ENCODE assay signal across 14 cellular contexts in the genomic region with DNA sequence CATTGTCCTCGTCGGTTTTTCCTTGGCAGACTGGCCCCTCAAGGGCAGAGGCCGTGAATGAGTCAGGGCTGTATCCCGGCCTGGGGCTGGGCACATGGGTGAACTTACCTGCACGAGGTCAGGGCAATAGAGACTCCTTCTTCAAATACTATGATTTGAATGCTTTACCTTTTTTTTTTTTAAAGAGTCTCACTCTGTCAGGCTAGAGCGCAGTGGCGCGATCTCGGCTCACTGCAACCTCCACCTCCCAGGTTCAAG. TPM values are rescaled to one million over a fixed set of nuclear protein-coding genes. Genes with fewer than 3 reads are reported as not detected.
A peak's percentile ranks its signal among the peaks of the same experiment; 100 is the strongest.
DNase-seq lines count a peak whose midpoint lies in the region; ATAC-seq, FAIRE-seq and TF ChIP-seq lines count a peak whose summit lies in the region.
"Had no signal": no experiment of that assay in that cellular context is flagged by ENCODE, and none has a peak within 500 bp of the region (broad histone marks: within the 10 kb centered on the region; RNA-seq: fewer than 3 reads in every experiment).

No MANE protein-coding gene starts in this region.

- no peak overlapping the region for H3K56ac ChIP-seq in H1 (replicated peaks; ENCODE audit: insufficient read length, low read depth, low read length)

- no peak for ATAC-seq in stimulated activated naive CD8-positive, alpha-beta T cell treated with anti-CD3 and anti-CD28 coated beads, Interleukin-15, Interleukin-2, amounts not matched to agents 100 U/mL and 50 U/mL, for 24 hours
- ATAC-seq in T-cell (replicated peaks in 1 of 4), result no peak
- ATAC-seq in left lung, result no peak

- no peak overlapping the region for H3K4me3 ChIP-seq in H1 (ENCODE audit: extremely low read depth in 1 of 4, insufficient read depth in 2 of 4, low read depth in 3 of 4, low read length in 4 of 4)
- H3K4me3 ChIP-seq in vagina, result no peak overlapping the region
- H3K4me3 ChIP-seq in left lung, result peak overlapping the region in 1 of 2 donors; percentile 70
- no peak overlapping the region for H3K4me3 ChIP-seq in small intestine (ENCODE audit: low read depth in 1 of 2, low read length in 2 of 2)
- H3K4me3 ChIP-seq: testis had no signal

- peaks cover 0 to 16% (median 3%) of the 10 kb centered on the region in 4 experiments; a peak in 6 of 7 replicates for H3K4me1 ChIP-seq in H1 (replicated peaks in 1 of 4; ENCODE audit: control insufficient read depth in 3 of 4, insufficient read depth in 4 of 4, low read length in 3 of 4)
- H3K4me1 ChIP-seq in vagina, result peaks cover 26% of the 10 kb centered on the region
- H3K4me1 ChIP-seq in left lung, result peaks cover 0 to 81% of the 10 kb centered on the region in 2 donors
- H3K4me1 ChIP-seq in small intestine (ENCODE audit: control insufficient read depth in 2 of 2, insufficient read depth in 1 of 2, low read depth in 1 of 2, low read length in 1 of 2), result no peaks in the 10 kb centered on the region
- H3K4me1 ChIP-seq: testis had no signal

- H3K14ac ChIP-seq in H1 (ENCODE audit: insufficient read length), result no peak overlapping the region

- H3K4ac ChIP-seq in H1 (replicated peaks; ENCODE audit: insufficient read length, low read depth, low read length), result no peak overlapping the region

- H3K23me2 ChIP-seq in H1 (ENCODE audit: low read depth, low read length), result no peaks in the 10 kb centered on the region

- H3K9me3 Mint-ChIP-seq in stimulated activated naive CD8-positive, alpha-beta T cell treated with anti-CD3 and anti-CD28 coated beads, Interleukin-15, Interleukin-2, amounts not matched to agents 100 ng/mL and 50 ng/mL, for 24 hours, result no peaks in the 10 kb centered on the region
- no peaks in the 10 kb centered on the region for H3K9me3 Mint-ChIP-seq in T-cell

- no peak for TF ChIP-seq CTCF in H1 (IDR thresholded peaks at IDR 0.05; ENCODE audit: control extremely low read depth in 1 of 3, insufficient read depth in 1 of 3, low read depth in 1 of 3, low read length in 3 of 3)
- no peak for TF ChIP-seq CTCF in vagina (IDR thresholded peaks at IDR 0.05)
- no peak for TF ChIP-seq CTCF in left lung (IDR thresholded peaks at IDR 0.05)

- H2AFZ ChIP-seq in H1 (ENCODE audit: low read length), result no peak overlapping the region

- H3K27ac ChIP-seq in H1 (ENCODE audit: low read depth, low read length), result no peak overlapping the region
- no peak overlapping the region for H3K27ac ChIP-seq in vagina
- no peak overlapping the region for H3K27ac ChIP-seq in left lung
- H3K27ac ChIP-seq in small intestine (ENCODE audit: low read depth in 1 of 2, low read length in 1 of 2), result no peak overlapping the region
- H3K27ac ChIP-seq: testis had no signal

- no peak overlapping the region for H2BK15ac ChIP-seq in H1 (ENCODE audit: low read length)

- no peaks in the 10 kb centered on the region for H3K36me3 ChIP-seq in H1 (ENCODE audit: control insufficient read depth in 2 of 4, insufficient read depth in 4 of 4, low read length in 3 of 4)
- H3K36me3 ChIP-seq in vagina, result no peaks in the 10 kb centered on the region
- H3K36me3 ChIP-seq in left lung, result peaks cover 0 to 39% of the 10 kb centered on the region in 2 donors
- no peaks in the 10 kb centered on the region for H3K36me3 ChIP-seq in small intestine (ENCODE audit: control insufficient read depth in 2 of 2, insufficient read depth in 2 of 2, low read length in 2 of 2)

- H2AK5ac ChIP-seq in H1 (ENCODE audit: low read depth, low read length), result no peak overlapping the region

- POLR2A ChIA-PET in T-cell (lab: Charles Lee), result interaction anchor here (0.7 to 0.9 kb wide), 3 partner anchors 9 to 10 kb away, joined by 3 to 6 read pairs (median 5); no protein-coding TSS in a partner anchor
- POLR2A ChIA-PET in H1 (lab: Charles Lee; ENCODE audit: partially characterized antibody), result interaction anchor here (2.2 kb wide), 1 partner anchor 25 kb away, joined by 5 read pairs; no protein-coding TSS in a partner anchor

- H3K4me2 ChIP-seq in H1 (ENCODE audit: insufficient read depth in 1 of 2, low read depth in 2 of 2, low read length in 2 of 2), result no peak overlapping the region

- H3K27me3 Mint-ChIP-seq in stimulated activated naive CD8-positive, alpha-beta T cell treated with anti-CD3 and anti-CD28 coated beads, Interleukin-15, Interleukin-2, amounts not matched to agents 100 ng/mL and 50 ng/mL, for 24 hours, result no peaks in the 10 kb centered on the region
- H3K27me3 Mint-ChIP-seq in T-cell, result no peaks in the 10 kb centered on the region

- H4K20me1 ChIP-seq in H1 (replicated peaks in 1 of 2; ENCODE audit: control insufficient read depth in 1 of 2, insufficient read depth in 2 of 2, low read length in 2 of 2), result no peaks in the 10 kb centered on the region

- no peak for TF ChIP-seq EP300 in H1 (IDR thresholded peaks at IDR 0.05; ENCODE audit: borderline replicate concordance in 1 of 2, low read depth in 2 of 2, low read length in 2 of 2)

- no peak overlapping the region for H3K23ac ChIP-seq in H1 (ENCODE audit: insufficient read length)

- no peak overlapping the region for H2BK5ac ChIP-seq in H1 (ENCODE audit: low read depth, low read length)

- no peak overlapping the region for H2BK120ac ChIP-seq in H1 (replicated peaks; ENCODE audit: low read depth, low read length)

- H3K4me3 Mint-ChIP-seq in stimulated activated naive CD8-positive, alpha-beta T cell treated with anti-CD3 and anti-CD28 coated beads, Interleukin-15, Interleukin-2, amounts not matched to agents 100 ng/mL and 50 ng/mL, for 24 hours, result peak overlapping the region; percentile 94
- peak overlapping the region; percentile 98 to 100 (median 99) for H3K4me3 Mint-ChIP-seq in T-cell

- no peak overlapping the region for H4K8ac ChIP-seq in H1 (ENCODE audit: extremely low read depth, insufficient read depth, low read length)

- WGBS in H1 (ENCODE audit: extremely low coverage in 1 of 2, insufficient coverage in 1 of 2, insufficient read length in 1 of 2, insufficient replicate concordance in 2 of 2, low coverage in 1 of 2, low lambda C conversion rate in 2 of 2, missing lambda C conversion rate in 1 of 2), 2 experiments, result 85% methylated on average over 9 of the region's 9 CpGs; no CpG with 5 or more reads in 1 of the 2 experiments
- WGBS in small intestine, 3 donors, result 55 to 66% (median 61%) methylated on average over 9 of the region's 9 CpGs

- H3K36me3 Mint-ChIP-seq in stimulated activated naive CD8-positive, alpha-beta T cell treated with anti-CD3 and anti-CD28 coated beads, Interleukin-15, Interleukin-2, amounts not matched to agents 100 ng/mL and 50 ng/mL, for 24 hours (ENCODE audit: low read depth), result peaks cover 51% of the 10 kb centered on the region
- H3K36me3 Mint-ChIP-seq in T-cell, result peaks cover 37% of the 10 kb centered on the region

- peak overlapping the region; percentile 75; the same call in 1 of the 2 replicates for H2BK12ac ChIP-seq in H1 (ENCODE audit: low read depth, low read length)

- H3K9ac ChIP-seq in H1 (replicated peaks in 1 of 4; ENCODE audit: extremely low read depth in 1 of 4, low read depth in 3 of 4, low read length in 3 of 4), result no peak overlapping the region

- H4K5ac ChIP-seq in H1 (ENCODE audit: insufficient read length, low read depth, low read length), result no peak overlapping the region

- no peak for TF ChIP-seq POLR2A in H1 (IDR thresholded peaks at IDR 0.05; ENCODE audit: control extremely low read depth in 1 of 2, low read depth in 2 of 2, low read length in 2 of 2)
- no peak for TF ChIP-seq POLR2A in vagina (IDR thresholded peaks at IDR 0.05)

- H3K4me1 Mint-ChIP-seq in stimulated activated naive CD8-positive, alpha-beta T cell treated with anti-CD3 and anti-CD28 coated beads, Interleukin-15, Interleukin-2, amounts not matched to agents 100 ng/mL and 50 ng/mL, for 24 hours (ENCODE audit: low read depth), result peaks cover 98% of the 10 kb centered on the region
- H3K4me1 Mint-ChIP-seq in T-cell, result peaks cover 79 to 96% (median 87%) of the 10 kb centered on the region in 3 donors

- FAIRE-seq in H1 (lab: Jason Lieb, UNC) (no peak), small intestine (lab: Jason Lieb, UNC) (no peak)

- H3K79me2 ChIP-seq in H1 (ENCODE audit: control insufficient read depth in 1 of 2, insufficient read depth in 2 of 2, low read length in 2 of 2), result no peaks in the 10 kb centered on the region

- CTCF ChIA-PET in T-cell (lab: Charles Lee) (interaction anchor here in 1 of 2 donors (0.8 to 1.1 kb wide), 2 partner anchors 9 to 34 kb away, joined by 3 to 7 read pairs; no protein-coding TSS in a partner anchor), H1 (lab: Charles Lee; ENCODE audit: partially characterized antibody) (interaction anchor here (1.3 to 55.1 kb wide), 3 partner anchors 12 to 167 kb away, joined by 5 to 1640 read pairs (median 1640); a partner anchor contains a TSS)

- H3K9me3 ChIP-seq in H1 (ENCODE audit: insufficient read depth in 2 of 2, low read depth in 1 of 2, low read length in 1 of 2) (no peaks in the 10 kb centered on the region), vagina (no peaks in the 10 kb centered on the region), left lung (no peaks in the 10 kb centered on the region), small intestine (ENCODE audit: control insufficient read depth, low read depth) (no peaks in the 10 kb centered on the region)
- H3K9me3 ChIP-seq: testis had no signal

- no peak for TF ChIP-seq RAD21 in H1 (IDR thresholded peaks at IDR 0.05 in 1 of 2, conservative IDR thresholded peaks at IDR 0.05 in 1 of 2; ENCODE audit: low read depth in 2 of 2, low read length in 2 of 2)

- no peaks in the 10 kb centered on the region for H3K27me3 ChIP-seq in H1 (replicated peaks in 1 of 4; ENCODE audit: control insufficient read depth in 3 of 4, extremely low read depth in 1 of 4, insufficient read depth in 3 of 4, low read length in 3 of 4)
- no peaks in the 10 kb centered on the region for H3K27me3 ChIP-seq in vagina
- peaks cover 0 to 5% of the 10 kb centered on the region in 2 donors for H3K27me3 ChIP-seq in left lung
- H3K27me3 ChIP-seq in small intestine (ENCODE audit: control insufficient read depth in 2 of 2, insufficient read depth in 2 of 2, low read length in 2 of 2), result no peaks in the 10 kb centered on the region
- H3K27me3 ChIP-seq: testis had no signal

- H3K79me1 ChIP-seq in H1 (ENCODE audit: low read depth, low read length), result no peaks in the 10 kb centered on the region

- 0 out of 2 replicates have a peak overlapping the region, but pooled peaks have one; percentile 72 for H2BK20ac ChIP-seq in H1 (ENCODE audit: low read length)

- no peak overlapping the region for H4K91ac ChIP-seq in H1 (replicated peaks; ENCODE audit: insufficient read length, low read length)

- intact Hi-C loops in vagina (cut with DNase I) (no loop called here), left lung (cut with DNase I) (no loop called here)

- H3K27ac Mint-ChIP-seq in stimulated activated naive CD8-positive, alpha-beta T cell treated with anti-CD3 and anti-CD28 coated beads, Interleukin-15, Interleukin-2, amounts not matched to agents 100 ng/mL and 50 ng/mL, for 24 hours, result peak overlapping the region; percentile 97
- peak overlapping the region; percentile 96 to 98 for H3K27ac Mint-ChIP-seq in T-cell

- DNase-seq in stimulated activated naive CD8-positive, alpha-beta T cell treated with anti-CD3 and anti-CD28 coated beads, Interleukin-15, Interleukin-2, amounts not matched to agents 100 U/mL and 50 U/mL, for 24 hours, result no peak
- DNase-seq in T-cell, result no peak
- no peak for DNase-seq in H1 (ENCODE audit: low read depth in 1 of 2, low spot score in 2 of 2)
- no peak for DNase-seq in vagina (ENCODE audit: extremely low spot score in 2 of 2)
- no peak for DNase-seq in left lung
- DNase-seq in cerebellar cortex (ENCODE audit: low spot score), result no peak
- no peak for DNase-seq in small intestine
- DNase-seq: central memory CD4-positive, alpha-beta T cell; NCI-H1105; NCI-H345; OCI-M1; testis had no signal

- H3K18ac ChIP-seq in H1 (ENCODE audit: extremely low read depth, low read length), result no peak overlapping the region

RNA-seq across cellular contexts. Expression of a gene that starts 5.0 kb away (rescaled TPM):
- total RNA-seq in T-cell (100 to 1,000 TPM; 529 to 586 (median 559) TPM), vagina (39.8 TPM), left lung (100 to 1,000 TPM; 185 to 513 TPM)
- 0.37 and 0.52 TPM in 2 replicates for total RNA-seq in H1 (2021; fragmentation: NEBNext Ultra II Directional; extraction: Animal tissue kit (Norgen Biotek cat#: 25700))
- polyA plus RNA-seq in H1 (2011; rRNA removed) (0.77 and 1.4 TPM in 2 replicates), small intestine (10 to 100 TPM; 10.5 to 58.1 (median 50.0) TPM)
- polyA plus RNA-seq in H1 (2011; cell fraction: cytosol; rRNA removed), result 0.83 TPM
- 0.46 TPM for polyA plus RNA-seq in H1 (2011; cell fraction: nucleus; rRNA removed)
- 0.39 to 0.60 TPM (median 0.52 TPM) in 3 of 4 replicates, not detected in the other for polyA plus RNA-seq in H1 (2012, experiment 1 of 2)
- polyA plus RNA-seq in H1 (2012, experiment 2 of 2), result 0.18 TPM
- polyA plus RNA-seq in H1 (2013, experiment 1 of 2), result 0.57 TPM
- polyA plus RNA-seq in H1 (2013, experiment 2 of 2), result 0.99 TPM
- 1.0 and 1.1 TPM in 2 replicates for polyA minus RNA-seq in H1 (2011; rRNA and poly(A)+ RNA removed)
- not detected for polyA minus RNA-seq in H1 (2011; cell fraction: cytosol; rRNA and poly(A)+ RNA removed)
- polyA minus RNA-seq in H1 (2011; cell fraction: nucleus; rRNA and poly(A)+ RNA removed), result 0.30 TPM
- total RNA-seq: osteocyte had no signal

RNA-seq across cellular contexts. Expression of a gene that starts 29.2 kb away (rescaled TPM):
- 1 to 10 TPM in 2 of 5 donors, under 1 TPM in 3; 0.20 to 5.5 (median 0.60) TPM for total RNA-seq in T-cell
- 0.11 and 0.28 TPM in 2 replicates for total RNA-seq in H1 (2021; fragmentation: NEBNext Ultra II Directional; extraction: Animal tissue kit (Norgen Biotek cat#: 25700))
- polyA plus RNA-seq in H1 (2011; rRNA removed), result 0.11 and 0.12 TPM in 2 replicates
- 0.23 TPM for polyA plus RNA-seq in H1 (2011; cell fraction: cytosol; rRNA removed)
- polyA plus RNA-seq in H1 (2011; cell fraction: nucleus; rRNA removed), result 0.19 TPM
- 0.11 to 0.32 TPM (median 0.16 TPM) in 4 replicates for polyA plus RNA-seq in H1 (2012, experiment 1 of 2)
- not detected for polyA plus RNA-seq in H1 (2012, experiment 2 of 2)
- 0.08 TPM for polyA plus RNA-seq in H1 (2013, experiment 1 of 2)
- 0.11 TPM for polyA plus RNA-seq in H1 (2013, experiment 2 of 2)
- polyA minus RNA-seq in H1 (2011; rRNA and poly(A)+ RNA removed), result 0.13 and 0.24 TPM in 2 replicates
- polyA minus RNA-seq in H1 (2011; cell fraction: cytosol; rRNA and poly(A)+ RNA removed), result not detected
- not detected for polyA minus RNA-seq in H1 (2011; cell fraction: nucleus; rRNA and poly(A)+ RNA removed)
- 0.49 TPM for total RNA-seq in vagina
- total RNA-seq in left lung, result under 1 TPM in 1 of 2 donors, not detected in 1; 0.08 TPM
- polyA plus RNA-seq in small intestine, result under 1 TPM in 1 of 3 donors, not detected in 2; 0.03 TPM

Comparison
In these comparisons a context has a peak if more than half of its experiments do, and no peak if none do; other contexts are left out.
1. RNA of a gene that starts 5.0 kb away (total RNA-seq): 529 to 586 TPM in T-cell, 185 to 513 TPM in left lung and 39.8 TPM in vagina (single experiment); 0.37 to 0.52 TPM in H1; every median in the first group is over 10 times any median in the second.